In the genomic region with DNA sequence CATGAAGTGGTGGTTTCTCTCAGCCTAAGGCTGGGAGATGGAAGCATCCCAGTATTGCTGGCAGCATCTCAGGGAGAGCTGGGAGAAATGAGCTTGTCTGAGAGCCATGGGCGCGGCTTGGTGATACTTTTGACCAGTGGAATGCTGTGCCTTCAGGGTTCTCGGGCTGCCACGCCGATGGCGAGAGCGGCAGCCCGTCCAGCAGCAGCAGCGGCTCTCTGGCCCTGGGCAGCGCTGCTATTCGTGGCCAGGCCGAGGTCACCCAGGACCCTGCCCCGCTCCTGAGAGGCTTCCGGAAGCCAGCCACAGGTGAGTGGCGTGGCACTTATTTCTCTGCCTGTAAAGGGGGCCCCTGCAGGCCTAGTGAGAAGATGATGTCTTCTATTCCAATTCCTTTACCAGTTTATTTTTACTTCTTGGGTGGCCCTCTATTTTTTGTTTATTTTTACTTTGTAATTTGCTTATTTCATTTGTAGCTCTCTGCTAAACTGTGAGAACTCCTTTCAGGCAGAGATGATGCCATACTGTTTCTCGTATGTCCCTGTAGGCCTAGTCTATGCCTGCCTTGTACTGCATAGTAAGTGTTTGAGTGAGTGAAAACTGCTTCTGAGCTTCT, we compare ENCODE assay signal across 19 cellular contexts.
DNase-seq lines count a peak whose midpoint lies in the region; ATAC-seq and TF ChIP-seq lines count a peak whose summit lies in the region.
"Had no signal": no experiment of that assay in that cellular context is flagged by ENCODE, and none has a peak within 500 bp of the region (broad histone marks: within the 10 kb centered on the region; RNA-seq: fewer than 3 reads in every experiment).

No MANE protein-coding gene starts in this region.

- peaks cover 91% of the 10 kb centered on the region for H3K36me3 ChIP-seq in RWPE2 (ENCODE audit: low read depth)

- no peak overlapping the region for H3K27ac ChIP-seq in RWPE2 (ENCODE audit: poor library complexity, severe bottlenecking)
- H3K27ac ChIP-seq: C4-2B, SJCRH30 had no signal

- no peaks in the 10 kb centered on the region for H3K9me3 ChIP-seq in RWPE2 (ENCODE audit: severe bottlenecking)
- H3K9me3 ChIP-seq: SJCRH30 had no signal

- no peak overlapping the region for H3K4me3 Mint-ChIP-seq in activated CD8-positive, alpha-beta T cell treated with anti-CD3 and anti-CD28 coated beads, Interleukin-2, amount 10 ng/mL, durations not matched to agents 7 days and 5 days
- no peak overlapping the region for H3K4me3 Mint-ChIP-seq in activated CD8-positive, alpha-beta T cell treated with anti-CD3 and anti-CD28 coated beads for 36 hours

- no peaks in the 10 kb centered on the region for H3K27me3 ChIP-seq in RWPE2 (ENCODE audit: insufficient read depth, poor library complexity, severe bottlenecking)
- H3K27me3 ChIP-seq: SJCRH30 had no signal

- no peaks in the 10 kb centered on the region for H3K27me3 Mint-ChIP-seq in activated CD8-positive, alpha-beta T cell treated with anti-CD3 and anti-CD28 coated beads, Interleukin-2, amount 10 ng/mL, durations not matched to agents 7 days and 5 days (ENCODE audit: low read depth)
- no peaks in the 10 kb centered on the region for H3K27me3 Mint-ChIP-seq in activated CD8-positive, alpha-beta T cell treated with anti-CD3 and anti-CD28 coated beads for 36 hours

- H3K27ac Mint-ChIP-seq in activated CD8-positive, alpha-beta T cell treated with anti-CD3 and anti-CD28 coated beads, Interleukin-2, amount 10 ng/mL, durations not matched to agents 7 days and 5 days: no peak overlapping the region
- H3K27ac Mint-ChIP-seq in activated CD8-positive, alpha-beta T cell treated with anti-CD3 and anti-CD28 coated beads for 36 hours: no peak overlapping the region

- POLR2A ChIA-PET in activated CD8-positive, alpha-beta T cell treated with anti-CD3 and anti-CD28 coated beads, Interleukin-2, amount 10 ng/mL, durations not matched to agents 7 days and 5 days (lab: Charles Lee): interaction anchor here (0.6 kb wide), 1 partner anchor 49 kb away, joined by 3 read pairs; no protein-coding TSS in a partner anchor
- POLR2A ChIA-PET in activated CD8-positive, alpha-beta T cell treated with anti-CD3 and anti-CD28 coated beads for 36 hours (lab: Charles Lee): interaction anchor here (0.9 kb wide), 1 partner anchor 19 kb away, joined by 3 read pairs; no protein-coding TSS in a partner anchor

- no peak overlapping the region for H3K4me3 ChIP-seq in RWPE2 (ENCODE audit: severe bottlenecking)
- H3K4me3 ChIP-seq: SJCRH30 had no signal

- TF ChIP-seq CTCF in activated CD8-positive, alpha-beta T cell treated with anti-CD3 and anti-CD28 coated beads for 36 hours (IDR thresholded peaks at IDR 0.05): no peak
- TF ChIP-seq CTCF in GM13976 (IDR thresholded peaks at IDR 0.05; ENCODE audit: borderline replicate concordance, control extremely low read depth, extremely low read depth, insufficient read depth, missing control alignments): no peak
- no peak for TF ChIP-seq CTCF in RWPE2 (IDR thresholded peaks at IDR 0.05; ENCODE audit: poor library complexity, severe bottlenecking)

- peak; percentile 1 for DNase-seq in activated CD8-positive, alpha-beta T cell treated with anti-CD3 and anti-CD28 coated beads, Interleukin-2, amount 10 ng/mL, durations not matched to agents 7 days and 5 days
- DNase-seq in activated CD8-positive, alpha-beta T cell treated with anti-CD3 and anti-CD28 coated beads for 36 hours: no peak
- DNase-seq in GM13976 (ENCODE audit: low spot score) (peak; percentile 13), RWPE2 (ENCODE audit: low spot score) (peak; percentile 68), sciatic nerve (ENCODE audit: low spot score) (no peak), NCI-H1694 treated with DMSO at 0.1 percent for 48 hours (lab: John Stamatoyannopoulos, UW) (no peak)
- DNase-seq: DMS53; GDM1; KBM-7; NCI-H1092 treated with DMSO at 0.1 percent for 48 hours; NCI-H146; NCI-H2029 treated with DMSO at 0.1 percent for 48 hours; NCI-H226; NCI-H510A treated with DMSO at 0.1 percent for 48 hours; NCI-H774; NK-92 treated with Interleukin-12 subunit alpha and Interleukin-12 subunit beta, amount 100 ng/mL, for 24 hours; SJCRH30 had no signal

- in situ Hi-C loops in GM13976 (cut with MboI; ENCODE audit: low sequenced_read_pairs, unreplicated experiment): no loop called here

- H3K4me1 ChIP-seq in RWPE2 (ENCODE audit: insufficient read depth, poor library complexity, severe bottlenecking): no peaks in the 10 kb centered on the region
- H3K4me1 ChIP-seq: SJCRH30 had no signal

- CTCF ChIA-PET in activated CD8-positive, alpha-beta T cell treated with anti-CD3 and anti-CD28 coated beads, Interleukin-2, amount 10 ng/mL, durations not matched to agents 7 days and 5 days (lab: Charles Lee): interaction anchor here (1.4 kb wide), 1 partner anchor 223 kb away, joined by 6 read pairs; no protein-coding TSS in a partner anchor
- CTCF ChIA-PET in activated CD8-positive, alpha-beta T cell treated with anti-CD3 and anti-CD28 coated beads for 36 hours (lab: Charles Lee): no interaction called here

- no peaks in the 10 kb centered on the region for H3K4me1 Mint-ChIP-seq in activated CD8-positive, alpha-beta T cell treated with anti-CD3 and anti-CD28 coated beads, Interleukin-2, amount 10 ng/mL, durations not matched to agents 7 days and 5 days (ENCODE audit: low read depth)
- H3K4me1 Mint-ChIP-seq in activated CD8-positive, alpha-beta T cell treated with anti-CD3 and anti-CD28 coated beads for 36 hours (ENCODE audit: low read depth): peaks cover 2% of the 10 kb centered on the region

- no peak for ATAC-seq in activated CD8-positive, alpha-beta T cell treated with anti-CD3 and anti-CD28 coated beads, Interleukin-2, amount 10 ng/mL, durations not matched to agents 7 days and 5 days
- ATAC-seq in activated CD8-positive, alpha-beta T cell treated with anti-CD3 and anti-CD28 coated beads for 36 hours: no peak
- ATAC-seq in RWPE2 (ENCODE audit: low read depth) (0 out of 3 replicates have a peak, but pooled peaks have one; percentile 5), sciatic nerve (peak; percentile 40), HG02678 (IDR thresholded peaks at IDR 0.05; ENCODE audit: unreplicated experiment) (no peak)

- intact Hi-C loops in activated CD8-positive, alpha-beta T cell treated with anti-CD3 and anti-CD28 coated beads for 36 hours (cut with micrococcal nuclease): no loop called here
- intact Hi-C loops in sciatic nerve (cut with DNase I): no loop called here

- H3K36me3 Mint-ChIP-seq in activated CD8-positive, alpha-beta T cell treated with anti-CD3 and anti-CD28 coated beads, Interleukin-2, amount 10 ng/mL, durations not matched to agents 7 days and 5 days (ENCODE audit: low read depth): peaks cover 68% of the 10 kb centered on the region
- H3K36me3 Mint-ChIP-seq in activated CD8-positive, alpha-beta T cell treated with anti-CD3 and anti-CD28 coated beads for 36 hours (ENCODE audit: low read depth): peaks cover 65% of the 10 kb centered on the region

- H3K9me3 Mint-ChIP-seq in activated CD8-positive, alpha-beta T cell treated with anti-CD3 and anti-CD28 coated beads, Interleukin-2, amount 10 ng/mL, durations not matched to agents 7 days and 5 days (ENCODE audit: insufficient read depth): no peaks in the 10 kb centered on the region
- H3K9me3 Mint-ChIP-seq in activated CD8-positive, alpha-beta T cell treated with anti-CD3 and anti-CD28 coated beads for 36 hours: no peaks in the 10 kb centered on the region

Comparison
In these comparisons a context has a peak if more than half of its experiments do, and no peak if none do; other contexts are left out.
1. DNase-seq: peak in activated CD8-positive, alpha-beta T cell treated with anti-CD3 and anti-CD28 coated beads, Interleukin-2, amount 10 ng/mL, durations not matched to agents 7 days and 5 days (single experiment), GM13976 (single experiment) and RWPE2 (single experiment); none in activated CD8-positive, alpha-beta T cell treated with anti-CD3 and anti-CD28 coated beads for 36 hours (single experiment), sciatic nerve (single experiment) and NCI-H1694 treated with DMSO at 0.1 percent for 48 hours (single experiment).
2. ATAC-seq: peak in RWPE2 (single experiment) and sciatic nerve (single experiment); none in activated CD8-positive, alpha-beta T cell treated with anti-CD3 and anti-CD28 coated beads, Interleukin-2, amount 10 ng/mL, durations not matched to agents 7 days and 5 days (single experiment), activated CD8-positive, alpha-beta T cell treated with anti-CD3 and anti-CD28 coated beads for 36 hours (single experiment) and HG02678 (single experiment).